Comparison of ENCODE assay signal across 14 cellular contexts in genomic region chr10:103931603-103932002, GRCh38. TPM values are rescaled to one million over a fixed set of nuclear protein-coding genes. Genes with fewer than 3 reads are reported as not detected.
DNase-seq lines count a peak whose midpoint lies in the region; TF ChIP-seq lines count a peak whose summit lies in the region.
"Had no signal": no experiment of that assay in that cellular context is flagged by ENCODE, and none has a peak within 500 bp of the region (broad histone marks: within the 10 kb centered on the region; RNA-seq: fewer than 3 reads in every experiment).

No MANE protein-coding gene starts in this region.

- H3K27me3 Mint-ChIP-seq in glutamatergic neuron (ENCODE audit: unreplicated experiment) = peaks cover 19% of the 10 kb centered on the region
- H3K27me3 Mint-ChIP-seq in nephron progenitor cell (ENCODE audit: low read depth, poor library complexity) = no peaks in the 10 kb centered on the region
- H3K27me3 Mint-ChIP-seq: CD4-positive, alpha-beta memory T cell had no signal

- H3K27ac Mint-ChIP-seq in glutamatergic neuron (ENCODE audit: unreplicated experiment) = peak overlapping the region; percentile 98
- H3K27ac Mint-ChIP-seq in nephron progenitor cell = peak overlapping the region; percentile 83
- H3K27ac Mint-ChIP-seq: CD4-positive, alpha-beta memory T cell had no signal

- DNase-seq in ELF-1 (ENCODE audit: low read depth, low spot score) (peak; percentile 32), M059J (ENCODE audit: low read depth) (peak; percentile 20), glutamatergic neuron (no peak), nephron progenitor cell (no peak), CD1c-positive myeloid dendritic cell (ENCODE audit: extremely low spot score) (no peak), foreskin fibroblast (no peak), NCI-H82 (lab: John Stamatoyannopoulos, UW) (no peak)
- DNase-seq: ACHN; CD4-positive, alpha-beta memory T cell; DMS153; DMS79; GF-D8; GM23248 had no signal

- TF ChIP-seq CTCF in glutamatergic neuron (IDR thresholded peaks at IDR 0.05; ENCODE audit: partially characterized antibody, unreplicated experiment) (no peak), nephron progenitor cell (IDR thresholded peaks at IDR 0.05) (no peak), foreskin fibroblast (IDR thresholded peaks at IDR 0.05; ENCODE audit: low read depth, low read length) (no peak)

- H3K9me3 Mint-ChIP-seq in glutamatergic neuron (ENCODE audit: unreplicated experiment) = peaks cover 27% of the 10 kb centered on the region
- no peaks in the 10 kb centered on the region for H3K9me3 Mint-ChIP-seq in nephron progenitor cell
- H3K9me3 Mint-ChIP-seq: CD4-positive, alpha-beta memory T cell had no signal

- H3K4me1 Mint-ChIP-seq in glutamatergic neuron (ENCODE audit: low read depth, unreplicated experiment) (peaks cover 60% of the 10 kb centered on the region), nephron progenitor cell (peaks cover 52% of the 10 kb centered on the region)
- H3K4me1 Mint-ChIP-seq: CD4-positive, alpha-beta memory T cell had no signal

- H3K4me3 ChIP-seq in foreskin fibroblast (ENCODE audit: low read depth in 1 of 2, low read length in 2 of 2) = no peak overlapping the region
- H3K4me3 ChIP-seq: GM23248, HAP-1 had no signal

- H3K36me3 Mint-ChIP-seq in glutamatergic neuron (ENCODE audit: unreplicated experiment) (no peaks in the 10 kb centered on the region), nephron progenitor cell (ENCODE audit: low read depth) (no peaks in the 10 kb centered on the region)
- H3K36me3 Mint-ChIP-seq: CD4-positive, alpha-beta memory T cell had no signal

- peak overlapping the region; percentile 67 for H3K4me3 Mint-ChIP-seq in glutamatergic neuron (ENCODE audit: unreplicated experiment)
- H3K4me3 Mint-ChIP-seq in nephron progenitor cell = no peak overlapping the region
- H3K4me3 Mint-ChIP-seq: CD4-positive, alpha-beta memory T cell had no signal

RNA-seq across cellular contexts. Expression of gene STN1, which starts 13.6 kb away (rescaled TPM):
- total RNA-seq in M059J (2014; rRNA removed; shearing (Covaris generic)) = 17.3 and 21.9 TPM in 2 replicates
- total RNA-seq in glutamatergic neuron (ENCODE audit: unreplicated experiment) = 57.1 TPM

RNA-seq across cellular contexts. Expression of gene SLK, which starts 35.3 kb away (rescaled TPM):
- 18.7 and 22.1 TPM in 2 replicates for total RNA-seq in M059J (2014; rRNA removed; shearing (Covaris generic))
- total RNA-seq in glutamatergic neuron (ENCODE audit: unreplicated experiment) = 122 TPM

Comparison
In these comparisons a context has a peak if more than half of its experiments do, and no peak if none do; other contexts are left out.
1. DNase-seq: peak in ELF-1 (single experiment) and M059J (single experiment); none in glutamatergic neuron (single experiment), nephron progenitor cell (single experiment), CD1c-positive myeloid dendritic cell (single experiment), foreskin fibroblast (0 of 2) and NCI-H82 (single experiment).